ENCODE assay signal across 1 cellular context in genomic region chr11:1454576-1454975, GRCh38.
TF ChIP-seq lines count a peak whose summit lies in the region.

No MANE protein-coding gene starts in this region.

TF ChIP-seq in K562, 482 proteins besides CTCF, POLR2A, EP300 and RAD21:
- no peak for TF ChIP-seq NR4A1 (CRISPR knock-in tag; IDR thresholded peaks at IDR 0.05)
- TF ChIP-seq NR4A1 (tag; IDR thresholded peaks at IDR 0.05) = no peak
- peak; percentile 33; the same call in 1 of the 2 replicates for TF ChIP-seq SAFB (IDR thresholded peaks at IDR 0.05; ENCODE audit: borderline replicate concordance, low read depth, low read length)
- no peak for TF ChIP-seq ZBTB17 (CRISPR knock-in tag; IDR thresholded peaks at IDR 0.05)
